In genomic region chr19:5691205-5691929, GRCh38 we compare ENCODE assay signal across 1 cellular context.
TF ChIP-seq lines count a peak whose summit lies in the region.

No MANE protein-coding gene starts in this region.

TF ChIP-seq in K562, 482 proteins besides CTCF, POLR2A, EP300 and RAD21 (continued from another document and continues in another):
- TF ChIP-seq YY1 (IDR thresholded peaks at IDR 0.05; ENCODE audit: borderline replicate concordance in 1 of 3, control insufficient read depth in 1 of 3, extremely low read depth in 1 of 3, insufficient read depth in 3 of 3, insufficient read length in 1 of 3, insufficient replicate concordance in 2 of 3, low read depth in 1 of 3, low read length in 2 of 3), result peak in 2 of 3 experiments; percentile 17 to 71
- peak; percentile 90 for TF ChIP-seq PCBP1 (IDR thresholded peaks at IDR 0.05; ENCODE audit: low read depth, low read length, poor library complexity, severe bottlenecking)
- no peak for TF ChIP-seq ELK1 (CRISPR knock-in tag; IDR thresholded peaks at IDR 0.05)
- TF ChIP-seq ZNF76 (CRISPR knock-in tag; IDR thresholded peaks at IDR 0.05; ENCODE audit: borderline replicate concordance), result no peak
- TF ChIP-seq POLR3G (IDR thresholded peaks at IDR 0.05; ENCODE audit: extremely low read depth, insufficient read length, insufficient replicate concordance), result no peak
- 0 out of 2 replicates have a peak, but pooled peaks have one; percentile 11 for TF ChIP-seq FOXO4 (CRISPR knock-in tag; IDR thresholded peaks at IDR 0.05)
- TF ChIP-seq E2F5 (CRISPR knock-in tag; IDR thresholded peaks at IDR 0.05), result peak; percentile 23; the same call in 1 of the 2 replicates
- TF ChIP-seq TAF1 (IDR thresholded peaks at IDR 0.05; ENCODE audit: control insufficient read depth, extremely low read depth, insufficient read depth, low read length, severe bottlenecking), result no peak
- no peak; the same call in 1 of the 2 replicates for TF ChIP-seq IFI16 (CRISPR knock-in tag; IDR thresholded peaks at IDR 0.05)
- TF ChIP-seq ZBTB34 (CRISPR knock-in tag; IDR thresholded peaks at IDR 0.05), result no peak
- no peak for TF ChIP-seq MCM7 (IDR thresholded peaks at IDR 0.05)
- no peak for TF ChIP-seq MAX (CRISPR knock-in tag; IDR thresholded peaks at IDR 0.05)
- TF ChIP-seq CEBPB (tag; IDR thresholded peaks at IDR 0.05), result no peak
- no peak for TF ChIP-seq ZBTB12 (CRISPR knock-in tag; IDR thresholded peaks at IDR 0.05)
- peak; percentile 48 for TF ChIP-seq KDM5B (IDR thresholded peaks at IDR 0.05; ENCODE audit: insufficient replicate concordance, low read depth, low read length)
- no peak for TF ChIP-seq ZEB2 (IDR thresholded peaks at IDR 0.05)
- TF ChIP-seq POLR2H (tag; IDR thresholded peaks at IDR 0.05; ENCODE audit: low read depth), result no peak; the same call in 1 of the 2 replicates
- TF ChIP-seq NCOA1 (IDR thresholded peaks at IDR 0.05; ENCODE audit: low read depth), result no peak
- 0 out of 2 replicates have a peak, but pooled peaks have one; percentile 43 for TF ChIP-seq ZSCAN32 (CRISPR knock-in tag; IDR thresholded peaks at IDR 0.05)
- no peak; the same call in 1 of the 2 replicates for TF ChIP-seq VEZF1 (CRISPR knock-in tag; IDR thresholded peaks at IDR 0.05)
- TF ChIP-seq ATF2 (CRISPR knock-in tag; IDR thresholded peaks at IDR 0.05), result no peak
- TF ChIP-seq E2F1 (CRISPR knock-in tag; IDR thresholded peaks at IDR 0.05), result no peak
- no peak for TF ChIP-seq MTA2 (IDR thresholded peaks at IDR 0.05; ENCODE audit: low read depth)
- TF ChIP-seq ZNF668 (CRISPR knock-in tag; IDR thresholded peaks at IDR 0.05), result no peak
- no peak for TF ChIP-seq U2AF2 (optimal IDR thresholded peaks at IDR 0.05; ENCODE audit: low read depth, low read length)
- no peak for TF ChIP-seq MAFF (IDR thresholded peaks at IDR 0.05; ENCODE audit: low read length)
- no peak for TF ChIP-seq PURB (CRISPR knock-in tag; IDR thresholded peaks at IDR 0.05; ENCODE audit: low read depth)
- no peak for TF ChIP-seq MCM2 (IDR thresholded peaks at IDR 0.05; ENCODE audit: low read depth)
- no peak for TF ChIP-seq FOSL1 (tag; conservative IDR thresholded peaks at IDR 0.05)
- TF ChIP-seq RCOR1 (IDR thresholded peaks at IDR 0.05; ENCODE audit: borderline replicate concordance in 1 of 2, low read depth in 2 of 2, low read length in 2 of 2), result no peak
- TF ChIP-seq CHD7 (IDR thresholded peaks at IDR 0.05; ENCODE audit: low read depth, low read length), result no peak
